8 cellular contexts compared by ENCODE assay signal in genomic region chr15:77966540-77967290, GRCh38.
DNase-seq lines count a peak whose midpoint lies in the region; ATAC-seq and TF ChIP-seq lines count a peak whose summit lies in the region.

No MANE protein-coding gene starts in this region.

- ATAC-seq in left lung (peak; percentile 96), HG03442 (IDR thresholded peaks at IDR 0.05; ENCODE audit: unreplicated experiment) (no peak)

- no peaks in the 10 kb centered on the region for H4K20me1 ChIP-seq in KMS-11 (ENCODE audit: insufficient read depth)

- H3K9ac ChIP-seq in KMS-11 = no peak overlapping the region

- DNase-seq in EL (peak; percentile 58), cerebellum (ENCODE audit: low spot score) (peak; percentile 71), left lung (no peak), NCI-H2107 (lab: John Stamatoyannopoulos, UW) (no peak)
- DNase-seq in stimulated activated CD8-positive, alpha-beta memory T cell treated with anti-CD3 and anti-CD28 coated beads, Interleukin-4, amount 100 ng/mL, for 48 hours = peak; percentile 67

- intact Hi-C loops in left lung (cut with DNase I) = loop anchor here in 1 of 2 donors (5.0 to 10.0 kb wide), 2 partner anchors 136 to 268 kb away; partner anchors contain the start of gene ACSBG1

- no peaks in the 10 kb centered on the region for H3K9me3 ChIP-seq in left lung

- H3K27ac ChIP-seq in KMS-11 (no peak overlapping the region), left lung (no peak overlapping the region)

- TF ChIP-seq CTCF in KMS-11 (conservative IDR thresholded peaks at IDR 0.05; ENCODE audit: low read depth, low read length) (peak; percentile 86), WI38 (IDR thresholded peaks at IDR 0.05; ENCODE audit: low read depth, low read length) (peak; percentile 87), left lung (IDR thresholded peaks at IDR 0.05) (peak; percentile 79 to 81)

- no peak overlapping the region for H3K4me2 ChIP-seq in KMS-11

- no peaks in the 10 kb centered on the region for H3K27me3 ChIP-seq in KMS-11 (ENCODE audit: insufficient read depth, low read depth)
- no peaks in the 10 kb centered on the region for H3K27me3 ChIP-seq in left lung

- no peaks in the 10 kb centered on the region for H3K36me3 ChIP-seq in KMS-11 (ENCODE audit: insufficient read depth)
- no peaks in the 10 kb centered on the region for H3K36me3 ChIP-seq in left lung

- no peak overlapping the region for H3K4me3 ChIP-seq in KMS-11 (IDR thresholded peaks at IDR 0.05; ENCODE audit: insufficient read depth, low read depth, low read length)
- no peak overlapping the region for H3K4me3 ChIP-seq in WI38 (ENCODE audit: low read depth, low read length)
- H3K4me3 ChIP-seq in left lung = no peak overlapping the region

- no peaks in the 10 kb centered on the region for H3K79me2 ChIP-seq in KMS-11 (ENCODE audit: insufficient read depth, low read depth)

- H2AFZ ChIP-seq in KMS-11 (ENCODE audit: low read depth) = no peak overlapping the region

- H3K4me1 ChIP-seq in KMS-11 (ENCODE audit: low read depth, poor library complexity, severe bottlenecking) (no peaks in the 10 kb centered on the region), left lung (no peaks in the 10 kb centered on the region)

Comparison
In these comparisons a context has a peak if more than half of its experiments do, and no peak if none do; other contexts are left out.
1. DNase-seq: peak in EL (single experiment), cerebellum (single experiment) and stimulated activated CD8-positive, alpha-beta memory T cell treated with anti-CD3 and anti-CD28 coated beads, Interleukin-4, amount 100 ng/mL, for 48 hours (single experiment); none in left lung (0 of 2) and NCI-H2107 (single experiment).
2. Peak in every context shown above with its lines, with median percentiles within 50 percentile points of each other: CTCF ChIP-seq.